ENCODE assay signal across 9 cellular contexts in genomic region chr3:169945313-169945712, GRCh38. TPM values are rescaled to one million over a fixed set of nuclear protein-coding genes. Genes with fewer than 3 reads are reported as not detected.
A peak's percentile ranks its signal among the peaks of the same experiment; 100 is the strongest.
DNase-seq lines count a peak whose midpoint lies in the region; ATAC-seq, FAIRE-seq and TF ChIP-seq lines count a peak whose summit lies in the region.
"Had no signal": no experiment of that assay in that cellular context is flagged by ENCODE, and none has a peak within 500 bp of the region (broad histone marks: within the 10 kb centered on the region; RNA-seq: fewer than 3 reads in every experiment).

No MANE protein-coding gene starts in this region.

- H3K9ac ChIP-seq in Loucy (ENCODE audit: low read depth, low read length, poor library complexity, severe bottlenecking), result no peak overlapping the region
- no peak overlapping the region for H3K9ac ChIP-seq in smooth muscle cell (ENCODE audit: low read depth)

- peak; percentile 88 for ATAC-seq in GM21717 (IDR thresholded peaks at IDR 0.05; ENCODE audit: unreplicated experiment)

- H3K79me2 ChIP-seq in Loucy (ENCODE audit: insufficient read depth, low read length) (no peaks in the 10 kb centered on the region), smooth muscle cell (ENCODE audit: low read depth) (no peaks in the 10 kb centered on the region)

- H3K4me3 ChIP-seq in Loucy (ENCODE audit: low read length, poor library complexity, severe bottlenecking) (no peak overlapping the region), ascending aorta (no peak overlapping the region), smooth muscle cell (no peak overlapping the region)

- intact Hi-C loops in ascending aorta (cut with DNase I), result no loop called here

- H4K20me1 ChIP-seq in Loucy (ENCODE audit: insufficient read depth, low read length, poor library complexity, severe bottlenecking) (no peaks in the 10 kb centered on the region), smooth muscle cell (ENCODE audit: low read depth) (no peaks in the 10 kb centered on the region)

- H3K4me2 ChIP-seq in Loucy (ENCODE audit: low read depth, low read length, poor library complexity, severe bottlenecking) (no peak overlapping the region), smooth muscle cell (no peak overlapping the region)

- H3K9me3 ChIP-seq in Loucy (ENCODE audit: insufficient read depth, low read depth, low read length) (no peaks in the 10 kb centered on the region), ascending aorta (no peaks in the 10 kb centered on the region), smooth muscle cell (replicated peaks; ENCODE audit: low read depth) (no peaks in the 10 kb centered on the region)

- DNase-seq in GM18507 (ENCODE audit: extremely low spot score, insufficient read length, low read depth) (no peak), ascending aorta (ENCODE audit: low spot score in 2 of 2) (peak; percentile 20 to 73), amniotic stem cell (lab: John Stamatoyannopoulos, UW) (no peak), DMS153 (lab: John Stamatoyannopoulos, UW) (no peak), smooth muscle cell (lab: John Stamatoyannopoulos, UW; ENCODE audit: unreplicated experiment) (no peak)
- DNase-seq in stimulated activated CD4-positive, alpha-beta T cell treated with anti-CD3 and anti-CD28 coated beads, Interleukin-4, amount 100 ng/mL, for 4 hours, result peak; percentile 10 to 16

- FAIRE-seq in GM18507 (lab: Jason Lieb, UNC), result peak; percentile 98

- H3F3A ChIP-seq in Loucy (ENCODE audit: low read depth), result no peaks in the 10 kb centered on the region
- H3F3A ChIP-seq in smooth muscle cell (ENCODE audit: low read depth), result peaks cover 4% of the 10 kb centered on the region

- H2AFZ ChIP-seq in Loucy (ENCODE audit: low read length) (peak overlapping the region; percentile 63; the same call in 1 of the 2 replicates), smooth muscle cell (ENCODE audit: low read depth) (no peak overlapping the region)

- H3K4me1 ChIP-seq in Loucy (ENCODE audit: insufficient read depth, low read length, poor library complexity, severe bottlenecking) (no peaks in the 10 kb centered on the region), ascending aorta (no peaks in the 10 kb centered on the region), smooth muscle cell (ENCODE audit: low read depth) (no peaks in the 10 kb centered on the region)

- H3K36me3 ChIP-seq in Loucy (ENCODE audit: insufficient read depth, low read length), result no peaks in the 10 kb centered on the region
- H3K36me3 ChIP-seq in ascending aorta, result no peaks in the 10 kb centered on the region
- no peaks in the 10 kb centered on the region for H3K36me3 ChIP-seq in smooth muscle cell (ENCODE audit: low read depth)

- H3K27me3 ChIP-seq in Loucy (ENCODE audit: insufficient read depth, low read length, poor library complexity, severe bottlenecking) (no peaks in the 10 kb centered on the region), ascending aorta (no peaks in the 10 kb centered on the region), smooth muscle cell (ENCODE audit: low read depth) (no peaks in the 10 kb centered on the region)

- no peak overlapping the region for H3K27ac ChIP-seq in ascending aorta
- H3K27ac ChIP-seq in smooth muscle cell (ENCODE audit: low read depth), result no peak overlapping the region

- WGBS in smooth muscle cell (ENCODE audit: low lambda C conversion rate), result 74% methylated on average over 7 of the region's 7 CpGs

- no peaks in the 10 kb centered on the region for H3K9me2 ChIP-seq in Loucy (replicated peaks; ENCODE audit: low read depth, low read length)

- TF ChIP-seq CTCF in Loucy (conservative IDR thresholded peaks at IDR 0.05; ENCODE audit: low read length) (no peak), ascending aorta (IDR thresholded peaks at IDR 0.05) (no peak), smooth muscle cell (IDR thresholded peaks at IDR 0.05; ENCODE audit: borderline replicate concordance, insufficient read depth, poor library complexity, severe bottlenecking) (no peak)

RNA-seq across cellular contexts. Expression of gene SEC62, which starts 21.3 kb away (rescaled TPM):
- 20.5 TPM for total RNA-seq in ascending aorta
- 41.0 and 49.1 TPM in 2 replicates for total RNA-seq in smooth muscle cell
- 125 and 160 TPM in 2 replicates for polyA plus RNA-seq in smooth muscle cell

RNA-seq across cellular contexts. Expression of gene SAMD7, which starts 33.9 kb away (rescaled TPM):
- total RNA-seq in ascending aorta (not detected), smooth muscle cell (not detected in 2 replicates)
- not detected in 2 replicates for polyA plus RNA-seq in smooth muscle cell
- total RNA-seq: NCI-H460 had no signal

Comparison
In these comparisons a context has a peak if more than half of its experiments do, and no peak if none do; other contexts are left out.
1. DNase-seq: peak in ascending aorta (2 of 2) and stimulated activated CD4-positive, alpha-beta T cell treated with anti-CD3 and anti-CD28 coated beads, Interleukin-4, amount 100 ng/mL, for 4 hours (2 of 2); none in GM18507 (single experiment), amniotic stem cell (single experiment), DMS153 (single experiment) and smooth muscle cell (single experiment).